Comparison of ENCODE assay signal across 19 cellular contexts in genomic region chr9:34601883-34602570, GRCh38. TPM values are rescaled to one million over a fixed set of nuclear protein-coding genes. Genes with fewer than 3 reads are reported as not detected.
A peak's percentile ranks its signal among the peaks of the same experiment; 100 is the strongest.
DNase-seq lines count a peak whose midpoint lies in the region; ATAC-seq and TF ChIP-seq lines count a peak whose summit lies in the region.
"Had no signal": no experiment of that assay in that cellular context is flagged by ENCODE, and none has a peak within 500 bp of the region (broad histone marks: within the 10 kb centered on the region; RNA-seq: fewer than 3 reads in every experiment).

No MANE protein-coding gene starts in this region.

- POLR2A ChIA-PET in activated naive CD8-positive, alpha-beta T cell treated with anti-CD3 and anti-CD28 coated beads, Interleukin-2, amount 10 ng/mL, durations not matched to agents 7 days and 5 days (lab: Charles Lee) = no interaction called here

- no peaks in the 10 kb centered on the region for H3K36me3 ChIP-seq in gastrocnemius medialis
- H3K36me3 ChIP-seq: BLaER1 had no signal

- no peaks in the 10 kb centered on the region for H3K4me1 Mint-ChIP-seq in activated naive CD8-positive, alpha-beta T cell treated with anti-CD3 and anti-CD28 coated beads, Interleukin-2, amount 10 ng/mL, durations not matched to agents 7 days and 5 days
- no peaks in the 10 kb centered on the region for H3K4me1 Mint-ChIP-seq in activated naive CD8-positive, alpha-beta T cell treated with anti-CD3 and anti-CD28 coated beads for 36 hours
- no peaks in the 10 kb centered on the region for H3K4me1 Mint-ChIP-seq in activated T-helper 17 cell treated with anti-CD3 and anti-CD28 coated beads, Interleukin-2, amount 50 U/mL, for 72 hours

- intact Hi-C loops in gastrocnemius medialis (cut with DNase I; ENCODE audit: low total_unique reads) = loop anchor here (5.0 kb wide), 1 partner anchor 145 kb away; the partner anchor contains the start of genes DNAI1 and FAM219A

- no peaks in the 10 kb centered on the region for H3K9me3 ChIP-seq in gastrocnemius medialis
- H3K9me3 ChIP-seq: BLaER1 had no signal

- no peaks in the 10 kb centered on the region for H3K27me3 ChIP-seq in gastrocnemius medialis
- H3K27me3 ChIP-seq: BLaER1 had no signal

- H3K27ac Mint-ChIP-seq in activated naive CD8-positive, alpha-beta T cell treated with anti-CD3 and anti-CD28 coated beads, Interleukin-2, amount 10 ng/mL, durations not matched to agents 7 days and 5 days = peak overlapping the region; percentile 3
- H3K27ac Mint-ChIP-seq in activated naive CD8-positive, alpha-beta T cell treated with anti-CD3 and anti-CD28 coated beads for 36 hours = no peak overlapping the region
- H3K27ac Mint-ChIP-seq in activated T-helper 17 cell treated with anti-CD3 and anti-CD28 coated beads, Interleukin-2, amount 50 U/mL, for 72 hours = peak overlapping the region; percentile 7
- no peak overlapping the region for H3K27ac Mint-ChIP-seq in activated naive CD4-positive, alpha-beta T cell treated with anti-CD3 and anti-CD28 coated beads, Interleukin-2, amount 50 U/mL, for 72 hours
- H3K27ac Mint-ChIP-seq: CD8-positive, alpha-beta T cell had no signal

- no peaks in the 10 kb centered on the region for H3K9me3 Mint-ChIP-seq in activated naive CD8-positive, alpha-beta T cell treated with anti-CD3 and anti-CD28 coated beads, Interleukin-2, amount 10 ng/mL, durations not matched to agents 7 days and 5 days
- no peaks in the 10 kb centered on the region for H3K9me3 Mint-ChIP-seq in activated naive CD8-positive, alpha-beta T cell treated with anti-CD3 and anti-CD28 coated beads for 36 hours
- no peaks in the 10 kb centered on the region for H3K9me3 Mint-ChIP-seq in activated T-helper 17 cell treated with anti-CD3 and anti-CD28 coated beads, Interleukin-2, amount 50 U/mL, for 72 hours
- no peaks in the 10 kb centered on the region for H3K9me3 Mint-ChIP-seq in activated naive CD4-positive, alpha-beta T cell treated with anti-CD3 and anti-CD28 coated beads, Interleukin-2, amount 50 U/mL, for 72 hours
- H3K9me3 Mint-ChIP-seq: CD8-positive, alpha-beta T cell had no signal

- peaks cover 4% of the 10 kb centered on the region for H3K27me3 Mint-ChIP-seq in activated naive CD8-positive, alpha-beta T cell treated with anti-CD3 and anti-CD28 coated beads, Interleukin-2, amount 10 ng/mL, durations not matched to agents 7 days and 5 days
- peaks cover 7% of the 10 kb centered on the region for H3K27me3 Mint-ChIP-seq in activated naive CD8-positive, alpha-beta T cell treated with anti-CD3 and anti-CD28 coated beads for 36 hours
- peaks cover 3% of the 10 kb centered on the region for H3K27me3 Mint-ChIP-seq in activated T-helper 17 cell treated with anti-CD3 and anti-CD28 coated beads, Interleukin-2, amount 50 U/mL, for 72 hours

- in situ Hi-C loops in gastrocnemius medialis (cut with MboI; ENCODE audit: low sequenced_read_pairs in 4 of 4) = loop anchor here (5.0 to 25.0 kb wide), 3 partner anchors 50 to 197 kb away; partner anchors contain the start of gene ENHO (in 1 of the 4)

- H3K4me3 Mint-ChIP-seq in activated naive CD8-positive, alpha-beta T cell treated with anti-CD3 and anti-CD28 coated beads, Interleukin-2, amount 10 ng/mL, durations not matched to agents 7 days and 5 days = no peak overlapping the region
- no peak overlapping the region for H3K4me3 Mint-ChIP-seq in activated naive CD8-positive, alpha-beta T cell treated with anti-CD3 and anti-CD28 coated beads for 36 hours
- no peak overlapping the region for H3K4me3 Mint-ChIP-seq in activated T-helper 17 cell treated with anti-CD3 and anti-CD28 coated beads, Interleukin-2, amount 50 U/mL, for 72 hours
- H3K4me3 Mint-ChIP-seq: CD8-positive, alpha-beta T cell had no signal

- no peak for ATAC-seq in activated naive CD8-positive, alpha-beta T cell treated with anti-CD3 and anti-CD28 coated beads, Interleukin-2, amount 10 ng/mL, durations not matched to agents 7 days and 5 days (ENCODE audit: low read depth)
- ATAC-seq in activated T-helper 17 cell treated with anti-CD3 and anti-CD28 coated beads, Interleukin-2, amount 50 U/mL, for 72 hours (replicated peaks) = no peak
- no peak for ATAC-seq in gastrocnemius medialis
- no peak for ATAC-seq in activated naive CD4-positive, alpha-beta T cell treated with anti-CD3 and anti-CD28 coated beads, Interleukin-2, amount 50 U/mL, for 72 hours
- ATAC-seq: CD8-positive, alpha-beta T cell; HepG2 had no signal

- DNase-seq in activated naive CD8-positive, alpha-beta T cell treated with anti-CD3 and anti-CD28 coated beads, Interleukin-2, amount 10 ng/mL, durations not matched to agents 7 days and 5 days = no peak
- DNase-seq in activated naive CD8-positive, alpha-beta T cell treated with anti-CD3 and anti-CD28 coated beads for 36 hours = no peak
- peak; percentile 33 for DNase-seq in iPS-NIHi7 (ENCODE audit: extremely low spot score)
- DNase-seq in gastrocnemius medialis = no peak
- no peak for DNase-seq in NOMO-1 treated with dmso at 0.1 percent for 144 hours (lab: John Stamatoyannopoulos, UW; ENCODE audit: unreplicated experiment)
- no peak for DNase-seq in activated naive CD4-positive, alpha-beta T cell treated with anti-CD3 and anti-CD28 coated beads, Interleukin-2, amount 50 U/mL, for 72 hours (ENCODE audit: low spot score in 2 of 2)
- no peak for DNase-seq in stimulated activated naive CD4-positive, alpha-beta T cell (lab: John Stamatoyannopoulos, UW)
- DNase-seq: CD8-positive, alpha-beta T cell; DMS79; NCI-H1092 treated with DMSO at 0.1 percent for 48 hours; NCI-H187 treated with DMSO at 0.1 percent for 48 hours; NCI-H2171 treated with DMSO at 0.1 percent for 48 hours; NCI-H446 treated with DMSO at 0.1 percent for 48 hours had no signal

- H3K27ac ChIP-seq in gastrocnemius medialis = peak overlapping the region in 3 of 4 donors; percentile 40 to 53 (median 41)
- H3K27ac ChIP-seq: BLaER1, KMS-11 had no signal

- no peak for TF ChIP-seq CTCF in gastrocnemius medialis (IDR thresholded peaks at IDR 0.05 in 4 of 5, conservative IDR thresholded peaks at IDR 0.05 in 1 of 5)

- no peaks in the 10 kb centered on the region for H3K36me3 Mint-ChIP-seq in activated naive CD8-positive, alpha-beta T cell treated with anti-CD3 and anti-CD28 coated beads, Interleukin-2, amount 10 ng/mL, durations not matched to agents 7 days and 5 days
- no peaks in the 10 kb centered on the region for H3K36me3 Mint-ChIP-seq in activated naive CD8-positive, alpha-beta T cell treated with anti-CD3 and anti-CD28 coated beads for 36 hours
- no peaks in the 10 kb centered on the region for H3K36me3 Mint-ChIP-seq in activated T-helper 17 cell treated with anti-CD3 and anti-CD28 coated beads, Interleukin-2, amount 50 U/mL, for 72 hours (ENCODE audit: low read depth)
- no peaks in the 10 kb centered on the region for H3K36me3 Mint-ChIP-seq in activated naive CD4-positive, alpha-beta T cell treated with anti-CD3 and anti-CD28 coated beads, Interleukin-2, amount 50 U/mL, for 72 hours
- H3K36me3 Mint-ChIP-seq: CD8-positive, alpha-beta T cell had no signal

- H3K4me3 ChIP-seq in gastrocnemius medialis = no peak overlapping the region
- H3K4me3 ChIP-seq: BLaER1 had no signal

- peaks cover 6 to 10% of the 10 kb centered on the region in 2 donors for H3K4me1 ChIP-seq in gastrocnemius medialis
- H3K4me1 ChIP-seq: BLaER1 had no signal

- TF ChIP-seq POLR2A in gastrocnemius medialis (IDR thresholded peaks at IDR 0.05) = no peak

RNA-seq across cellular contexts. Expression of gene RPP25L, which starts 9.9 kb away (rescaled TPM):
- 10 to 100 TPM; 27.2 to 29.3 TPM for total RNA-seq in activated naive CD8-positive, alpha-beta T cell treated with anti-CD3 and anti-CD28 coated beads, Interleukin-2, amount 10 ng/mL, durations not matched to agents 7 days and 5 days
- total RNA-seq in activated naive CD8-positive, alpha-beta T cell treated with anti-CD3 and anti-CD28 coated beads for 36 hours = 10 to 100 TPM; 31.6 to 34.6 TPM
- 10 to 100 TPM; 21.3 to 25.8 TPM for total RNA-seq in activated T-helper 17 cell treated with anti-CD3 and anti-CD28 coated beads, Interleukin-2, amount 50 U/mL, for 72 hours
- total RNA-seq in gastrocnemius medialis = 100 to 1,000 TPM in 2 of 4 donors, 10 to 100 TPM in 2; 53.7 to 138 (median 97.2) TPM
- total RNA-seq in activated naive CD4-positive, alpha-beta T cell treated with anti-CD3 and anti-CD28 coated beads, Interleukin-2, amount 50 U/mL, for 72 hours = 10 to 100 TPM; 19.1 to 36.2 TPM

RNA-seq across cellular contexts. Expression of gene CNTFR, which starts 12.5 kb away (rescaled TPM):
- total RNA-seq in activated naive CD8-positive, alpha-beta T cell treated with anti-CD3 and anti-CD28 coated beads, Interleukin-2, amount 10 ng/mL, durations not matched to agents 7 days and 5 days = not detected
- total RNA-seq in activated naive CD8-positive, alpha-beta T cell treated with anti-CD3 and anti-CD28 coated beads for 36 hours = not detected
- total RNA-seq in activated T-helper 17 cell treated with anti-CD3 and anti-CD28 coated beads, Interleukin-2, amount 50 U/mL, for 72 hours = not detected
- 100 to 1,000 TPM in 3 of 4 donors, 10 to 100 TPM in 1; 19.7 to 146 (median 118) TPM for total RNA-seq in gastrocnemius medialis
- under 1 TPM in 1 of 2 donors, not detected in 1; 0.34 TPM for total RNA-seq in activated naive CD4-positive, alpha-beta T cell treated with anti-CD3 and anti-CD28 coated beads, Interleukin-2, amount 50 U/mL, for 72 hours
- total RNA-seq: A172; CD8-positive, alpha-beta T cell; HepG2; MCF 10A had no signal

RNA-seq across cellular contexts. Expression of gene DCTN3, which starts 18.3 kb away (rescaled TPM):
- total RNA-seq in activated naive CD8-positive, alpha-beta T cell treated with anti-CD3 and anti-CD28 coated beads, Interleukin-2, amount 10 ng/mL, durations not matched to agents 7 days and 5 days = 100 to 1,000 TPM; 121 to 122 TPM
- total RNA-seq in activated naive CD8-positive, alpha-beta T cell treated with anti-CD3 and anti-CD28 coated beads for 36 hours = 10 to 100 TPM; 62.9 to 63.0 TPM
- total RNA-seq in activated T-helper 17 cell treated with anti-CD3 and anti-CD28 coated beads, Interleukin-2, amount 50 U/mL, for 72 hours = 10 to 100 TPM; 78.4 to 96.4 TPM
- 100 to 1,000 TPM in 2 of 4 donors, 10 to 100 TPM in 2; 62.8 to 174 (median 105) TPM for total RNA-seq in gastrocnemius medialis
- total RNA-seq in activated naive CD4-positive, alpha-beta T cell treated with anti-CD3 and anti-CD28 coated beads, Interleukin-2, amount 50 U/mL, for 72 hours = 100 to 1,000 TPM in 1 of 2 donors, 10 to 100 TPM in 1; 81.0 to 123 TPM

RNA-seq across cellular contexts. Expression of gene ARID3C, which starts 26.8 kb away (rescaled TPM):
- not detected for total RNA-seq in activated naive CD8-positive, alpha-beta T cell treated with anti-CD3 and anti-CD28 coated beads, Interleukin-2, amount 10 ng/mL, durations not matched to agents 7 days and 5 days
- total RNA-seq in activated naive CD8-positive, alpha-beta T cell treated with anti-CD3 and anti-CD28 coated beads for 36 hours = under 1 TPM in 1 of 2 experiments, not detected in 1; 0.31 TPM
- under 1 TPM; 0.17 to 0.42 TPM for total RNA-seq in activated T-helper 17 cell treated with anti-CD3 and anti-CD28 coated beads, Interleukin-2, amount 50 U/mL, for 72 hours
- not detected for total RNA-seq in gastrocnemius medialis
- 1 to 10 TPM in 1 of 2 donors, not detected in 1; 1.6 TPM for total RNA-seq in activated naive CD4-positive, alpha-beta T cell treated with anti-CD3 and anti-CD28 coated beads, Interleukin-2, amount 50 U/mL, for 72 hours
- total RNA-seq: A172; CD8-positive, alpha-beta T cell; HepG2; MCF 10A had no signal

RNA-seq across cellular contexts. Expression of gene SIGMAR1, which starts 35.6 kb away (rescaled TPM):
- 10 to 100 TPM; 48.8 to 55.4 TPM for total RNA-seq in activated naive CD8-positive, alpha-beta T cell treated with anti-CD3 and anti-CD28 coated beads, Interleukin-2, amount 10 ng/mL, durations not matched to agents 7 days and 5 days
- 100 to 1,000 TPM; 111 to 113 TPM for total RNA-seq in activated naive CD8-positive, alpha-beta T cell treated with anti-CD3 and anti-CD28 coated beads for 36 hours
- total RNA-seq in activated T-helper 17 cell treated with anti-CD3 and anti-CD28 coated beads, Interleukin-2, amount 50 U/mL, for 72 hours = 10 to 100 TPM; 42.6 to 75.3 TPM
- total RNA-seq in gastrocnemius medialis = 10 to 100 TPM; 18.9 to 35.7 (median 27.4) TPM
- total RNA-seq in activated naive CD4-positive, alpha-beta T cell treated with anti-CD3 and anti-CD28 coated beads, Interleukin-2, amount 50 U/mL, for 72 hours = 10 to 100 TPM; 41.9 to 63.6 TPM

Comparison
In these comparisons a context has a peak if more than half of its experiments do, and no peak if none do; other contexts are left out.
1. H3K27ac Mint-ChIP-seq: peak in activated naive CD8-positive, alpha-beta T cell treated with anti-CD3 and anti-CD28 coated beads, Interleukin-2, amount 10 ng/mL, durations not matched to agents 7 days and 5 days (single experiment) and activated T-helper 17 cell treated with anti-CD3 and anti-CD28 coated beads, Interleukin-2, amount 50 U/mL, for 72 hours (single experiment); none in activated naive CD8-positive, alpha-beta T cell treated with anti-CD3 and anti-CD28 coated beads for 36 hours (single experiment) and activated naive CD4-positive, alpha-beta T cell treated with anti-CD3 and anti-CD28 coated beads, Interleukin-2, amount 50 U/mL, for 72 hours (0 of 2).
2. RNA of gene CNTFR, which starts 12.5 kb away (total RNA-seq): 19.7 to 146 TPM in gastrocnemius medialis; 0.34 TPM in activated naive CD4-positive, alpha-beta T cell treated with anti-CD3 and anti-CD28 coated beads, Interleukin-2, amount 50 U/mL, for 72 hours, not detected in activated T-helper 17 cell treated with anti-CD3 and anti-CD28 coated beads, Interleukin-2, amount 50 U/mL, for 72 hours, not detected in activated naive CD8-positive, alpha-beta T cell treated with anti-CD3 and anti-CD28 coated beads for 36 hours and not detected in activated naive CD8-positive, alpha-beta T cell treated with anti-CD3 and anti-CD28 coated beads, Interleukin-2, amount 10 ng/mL, durations not matched to agents 7 days and 5 days; every median in the first group is over 10 times any median in the second.